ENCODE assay signal across 23 cellular contexts in the genomic region with DNA sequence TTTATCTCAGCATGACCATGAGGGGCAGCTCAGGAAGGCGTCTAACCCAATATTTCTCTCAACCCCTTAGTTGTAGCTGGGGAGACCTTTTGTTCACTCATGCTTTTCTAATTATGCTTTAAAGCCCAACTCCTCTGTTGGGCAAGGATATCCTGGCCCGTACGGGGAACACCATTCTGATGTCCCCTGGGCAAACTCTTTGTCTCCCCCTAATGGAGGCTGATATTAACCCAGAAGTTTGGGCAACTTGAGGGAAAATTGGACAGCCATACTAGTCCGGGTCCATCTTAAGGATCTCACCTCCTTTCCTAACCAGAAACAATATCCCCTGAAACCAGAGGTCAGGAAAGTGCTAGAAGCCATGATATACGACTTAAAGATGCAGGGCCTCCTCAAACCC.
A peak's percentile ranks its signal among the peaks of the same experiment; 100 is the strongest.
DNase-seq lines count a peak whose midpoint lies in the region; ATAC-seq and TF ChIP-seq lines count a peak whose summit lies in the region.
"Had no signal": no experiment of that assay in that cellular context is flagged by ENCODE, and none has a peak within 500 bp of the region (broad histone marks: within the 10 kb centered on the region; RNA-seq: fewer than 3 reads in every experiment).

No MANE protein-coding gene starts in this region.

- H3K9me3 ChIP-seq in BE2C = no peaks in the 10 kb centered on the region
- no peaks in the 10 kb centered on the region for H3K9me3 ChIP-seq in HCT116 (ENCODE audit: control insufficient read depth in 1 of 2, insufficient read depth in 1 of 2, low read depth in 1 of 2, low read length in 2 of 2)
- H3K9me3 ChIP-seq in CD8-positive, alpha-beta memory T cell (ENCODE audit: low read length) = no peaks in the 10 kb centered on the region
- H3K9me3 ChIP-seq: lower lobe of right lung, pancreas, suprapubic skin had no signal

- no peak overlapping the region for H3K9ac ChIP-seq in HCT116 (ENCODE audit: low read length)

- no peak for DNase-seq in BE2C
- no peak for DNase-seq in HCT116 (ENCODE audit: low read depth, low spot score)
- DNase-seq in RPMI7951 (ENCODE audit: low read depth) = peak; percentile 3
- no peak for DNase-seq in left lobe of liver (ENCODE audit: low spot score)
- no peak for DNase-seq in CD8-positive, alpha-beta memory T cell
- no peak for DNase-seq in activated CD4-positive, CD25-positive, alpha-beta regulatory T cell (lab: John Stamatoyannopoulos, UW)
- DNase-seq in stimulated activated naive CD4-positive, alpha-beta T cell (lab: John Stamatoyannopoulos, UW) = no peak
- DNase-seq: activated CD4-positive, alpha-beta T cell treated with anti-CD3 and anti-CD28 coated beads, Interleukin-2, amount 10 ng/mL, durations not matched to agents 7 days and 5 days; activated naive CD4-positive, alpha-beta T cell treated with anti-CD3 and anti-CD28 coated beads for 36 hours; activated T-cell treated with anti-CD3 and anti-CD28 coated beads for 4 hours; AML-193; HCEC 1CT; lower lobe of right lung; naive B cell; NCI-H2107; NCI-H526; pancreas; stimulated activated CD4-positive, alpha-beta T cell treated with anti-CD3 and anti-CD28 coated beads, Interleukin-4, amount 100 ng/mL, for 4 hours; stimulated activated CD8-positive, alpha-beta memory T cell treated with anti-CD3 and anti-CD28 coated beads, Interleukin-4, amount 100 ng/mL, for 48 hours had no signal

- ATAC-seq in HCT116 = 0 out of 2 replicates have a peak, but pooled peaks have one; percentile 38
- peak; percentile 70 for ATAC-seq in left lobe of liver
- ATAC-seq in HG03439 (IDR thresholded peaks at IDR 0.05; ENCODE audit: unreplicated experiment) = no peak
- ATAC-seq: lower lobe of right lung, pancreas had no signal

- CTCF ChIA-PET in HCT116 (lab: Charles Lee) = no interaction called here
- CTCF ChIA-PET in CD8-positive, alpha-beta memory T cell (lab: Charles Lee) = no interaction called here

- H3K79me2 ChIP-seq in HCT116 (ENCODE audit: insufficient read depth, low read length) = no peaks in the 10 kb centered on the region

- TF ChIP-seq RAD21 in HCT116 (IDR thresholded peaks at IDR 0.05; ENCODE audit: low read depth) = peak; percentile 30; the same call in 1 of the 2 replicates

- POLR2A ChIA-PET in HCT116 (lab: Charles Lee) = no interaction called here
- POLR2A ChIA-PET in CD8-positive, alpha-beta memory T cell (lab: Charles Lee) = no interaction called here

- H3K4me1 Mint-ChIP-seq in CD8-positive, alpha-beta memory T cell = no peaks in the 10 kb centered on the region
- H3K4me1 Mint-ChIP-seq: activated CD4-positive, alpha-beta T cell treated with anti-CD3 and anti-CD28 coated beads, Interleukin-2, amount 10 ng/mL, durations not matched to agents 7 days and 5 days had no signal

- H3K36me3 ChIP-seq in BE2C = no peaks in the 10 kb centered on the region
- H3K36me3 ChIP-seq in HCT116 (ENCODE audit: control insufficient read depth in 1 of 2, insufficient read depth in 2 of 2, low read length in 2 of 2) = no peaks in the 10 kb centered on the region
- no peaks in the 10 kb centered on the region for H3K36me3 ChIP-seq in CD8-positive, alpha-beta memory T cell (ENCODE audit: insufficient read depth, low read length)
- H3K36me3 ChIP-seq: lower lobe of right lung, pancreas, suprapubic skin had no signal

- no peak overlapping the region for H2AFZ ChIP-seq in HCT116 (ENCODE audit: low read depth, low read length, poor library complexity, severe bottlenecking)

- H3K9me3 Mint-ChIP-seq in CD8-positive, alpha-beta memory T cell = no peaks in the 10 kb centered on the region
- H3K9me3 Mint-ChIP-seq: activated naive CD4-positive, alpha-beta T cell treated with anti-CD3 and anti-CD28 coated beads for 36 hours had no signal

- intact Hi-C loops in HCT116 (cut with micrococcal nuclease) = no loop called here

- H3K27me3 ChIP-seq in BE2C (no peaks in the 10 kb centered on the region), HCT116 (ENCODE audit: insufficient read depth, low read length) (peaks cover 8% of the 10 kb centered on the region)
- no peaks in the 10 kb centered on the region for H3K27me3 ChIP-seq in CD8-positive, alpha-beta memory T cell (ENCODE audit: insufficient read depth, low read length, poor library complexity, severe bottlenecking)
- H3K27me3 ChIP-seq: pancreas, suprapubic skin had no signal

- no peaks in the 10 kb centered on the region; the same call in 1 of the 2 replicates for H3K9me2 ChIP-seq in HCT116 (ENCODE audit: insufficient read depth)

- no TSS peak for BruUV-seq in HCT116 (replicated peaks; lab: Mats Ljungman, UMichigan)

- H3K27ac ChIP-seq in HCT116 (ENCODE audit: low read depth, low read length) = no peak overlapping the region
- no peak overlapping the region for H3K27ac ChIP-seq in CD8-positive, alpha-beta memory T cell (ENCODE audit: low read depth, low read length)
- H3K27ac ChIP-seq: coronary artery, lower lobe of right lung, pancreas, skin epidermis, suprapubic skin had no signal

- H3K27me3 Mint-ChIP-seq in CD8-positive, alpha-beta memory T cell = no peaks in the 10 kb centered on the region
- H3K27me3 Mint-ChIP-seq: naive B cell had no signal

- H3K36me3 Mint-ChIP-seq in CD8-positive, alpha-beta memory T cell = peaks cover 0 to 11% (median 2%) of the 10 kb centered on the region in 3 donors
- H3K36me3 Mint-ChIP-seq: naive B cell had no signal

- H3K4me3 ChIP-seq in BE2C (ENCODE audit: low read depth, low read length) = no peak overlapping the region
- no peak overlapping the region for H3K4me3 ChIP-seq in HCT116 (replicated peaks in 1 of 2; ENCODE audit: low read depth in 1 of 2, low read length in 2 of 2)
- no peak overlapping the region for H3K4me3 ChIP-seq in CD8-positive, alpha-beta memory T cell (ENCODE audit: low read length)
- H3K4me3 ChIP-seq: coronary artery, lower lobe of right lung, pancreas, skin epidermis, suprapubic skin had no signal

- TF ChIP-seq POLR2A in HCT116 (IDR thresholded peaks at IDR 0.05; ENCODE audit: borderline replicate concordance, extremely low read depth, insufficient read depth, insufficient read length) = no peak

- H3K4me2 ChIP-seq in HCT116 (ENCODE audit: low read length) = no peak overlapping the region

- H4K20me1 ChIP-seq in HCT116 (ENCODE audit: insufficient read depth) = no peaks in the 10 kb centered on the region

- no peaks in the 10 kb centered on the region for H3K4me1 ChIP-seq in BE2C
- H3K4me1 ChIP-seq in HCT116 (ENCODE audit: control insufficient read depth in 1 of 2, insufficient read depth in 2 of 2, low read length in 2 of 2) = no peaks in the 10 kb centered on the region
- H3K4me1 ChIP-seq in CD8-positive, alpha-beta memory T cell (ENCODE audit: insufficient read depth, low read length) = no peaks in the 10 kb centered on the region
- H3K4me1 ChIP-seq: lower lobe of right lung, suprapubic skin had no signal

- RAD21 ChIA-PET in HCT116 (lab: Charles Lee; ENCODE audit: low non-redundant PET in 1 of 2, low total read pairs in 2 of 2, uncharacterized antibody in 2 of 2, unreplicated experiment in 2 of 2) = no interaction called here

- no peak overlapping the region for H3K27ac Mint-ChIP-seq in CD8-positive, alpha-beta memory T cell
- H3K27ac Mint-ChIP-seq: activated naive CD4-positive, alpha-beta T cell treated with anti-CD3 and anti-CD28 coated beads for 36 hours had no signal

- TF ChIP-seq CTCF in BE2C (IDR thresholded peaks at IDR 0.05; ENCODE audit: low read depth, low read length) (peak; percentile 37), HCT116 (IDR thresholded peaks at IDR 0.05 in 2 of 3, conservative IDR thresholded peaks at IDR 0.05 in 1 of 3; ENCODE audit: borderline replicate concordance in 1 of 3, insufficient read depth in 1 of 3, low read depth in 2 of 3, low read length in 2 of 3) (peak in 2 of 3 experiments; percentile 46; a peak in 4 of 6 replicates)

- H3K4me3 Mint-ChIP-seq in CD8-positive, alpha-beta memory T cell = no peak overlapping the region
- H3K4me3 Mint-ChIP-seq: activated CD4-positive, alpha-beta T cell treated with anti-CD3 and anti-CD28 coated beads, Interleukin-2, amount 10 ng/mL, durations not matched to agents 7 days and 5 days; activated naive CD4-positive, alpha-beta T cell treated with anti-CD3 and anti-CD28 coated beads for 36 hours had no signal

TF ChIP-seq in HCT116, 20 proteins besides CTCF, POLR2A, EP300 and RAD21 (continues in another document):
- no peak for TF ChIP-seq FOSL1 (IDR thresholded peaks at IDR 0.05; ENCODE audit: low read depth)
- TF ChIP-seq ATF3 (IDR thresholded peaks at IDR 0.05) = no peak
- no peak for TF ChIP-seq YY1 (IDR thresholded peaks at IDR 0.05; ENCODE audit: extremely low read depth, insufficient replicate concordance, low read depth, low read length)
- TF ChIP-seq SRF (IDR thresholded peaks at IDR 0.05; ENCODE audit: low read depth) = no peak
- TF ChIP-seq REST (IDR thresholded peaks at IDR 0.05; ENCODE audit: low read depth) = no peak
- TF ChIP-seq EZH2 (IDR thresholded peaks at IDR 0.05) = no peak
- TF ChIP-seq CBX3 (IDR thresholded peaks at IDR 0.05; ENCODE audit: low read depth) = no peak
- no peak for TF ChIP-seq CEBPB (IDR thresholded peaks at IDR 0.05; ENCODE audit: low read depth)
- TF ChIP-seq SIN3A (IDR thresholded peaks at IDR 0.05; ENCODE audit: low read depth) = no peak
